ENCODE assay signal across 20 cellular contexts in the genomic region with DNA sequence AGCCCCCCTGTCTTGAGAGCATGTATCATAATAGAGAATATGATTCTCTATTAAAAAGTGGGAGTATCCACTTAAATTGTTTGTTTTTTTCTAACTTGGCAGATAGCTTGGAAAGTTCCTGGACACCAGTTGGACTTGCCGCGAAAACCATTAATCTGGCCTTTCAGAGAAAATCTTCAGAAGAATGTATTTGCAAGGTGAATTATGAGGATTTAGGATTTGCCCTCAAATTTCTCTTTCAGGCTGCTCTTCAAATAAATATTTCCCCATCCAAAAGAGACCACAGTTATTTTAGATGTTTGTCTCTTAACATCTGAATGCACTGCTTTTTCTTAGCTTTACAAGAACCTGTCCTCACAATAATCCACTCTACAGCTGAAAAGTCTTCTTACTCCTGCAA. TPM values are rescaled to one million over a fixed set of nuclear protein-coding genes. Genes with fewer than 3 reads are reported as not detected.
DNase-seq lines count a peak whose midpoint lies in the region; ATAC-seq, FAIRE-seq and TF ChIP-seq lines count a peak whose summit lies in the region.
"Had no signal": no experiment of that assay in that cellular context is flagged by ENCODE, and none has a peak within 500 bp of the region (broad histone marks: within the 10 kb centered on the region; RNA-seq: fewer than 3 reads in every experiment).

No MANE protein-coding gene starts in this region.

- TF ChIP-seq RAD21 in A549 (conservative IDR thresholded peaks at IDR 0.05 in 1 of 2, IDR thresholded peaks at IDR 0.05 in 1 of 2) = no peak

- CTCF ChIA-PET in A549 (lab: Yijun Ruan, JAX) = interaction anchor here (0.8 to 1.9 kb wide), 7 partner anchors 10 to 59 kb away, joined by 3 to 5 read pairs (median 4); no protein-coding TSS in a partner anchor

- H3K79me1 ChIP-seq in trophoblast cell (ENCODE audit: low read length) = peaks cover 13% of the 10 kb centered on the region

- H3K27ac ChIP-seq in A549 (no peak overlapping the region), trophoblast cell (ENCODE audit: low read depth, low read length) (no peak overlapping the region)
- H3K27ac ChIP-seq: 22Rv1; BLaER1 treated with 17β-estradiol and CSF1 and Interleukin-3, amounts not matched to agents 10 nM and 100 nM; HL-60 had no signal

- no peak for TF ChIP-seq POLR2A in A549 (IDR thresholded peaks at IDR 0.05; ENCODE audit: low read length)

- H3K23ac ChIP-seq in trophoblast cell (ENCODE audit: low read length) = no peak overlapping the region

- no peak overlapping the region for H2BK120ac ChIP-seq in trophoblast cell (ENCODE audit: insufficient read depth, low read length, poor library complexity)

- no peak overlapping the region for H2BK12ac ChIP-seq in trophoblast cell (ENCODE audit: low read length)

- H4K12ac ChIP-seq in trophoblast cell (ENCODE audit: low read depth, low read length) = no peak overlapping the region

- H3K9ac ChIP-seq in adipocyte (ENCODE audit: low read length) = no peak overlapping the region
- no peak overlapping the region for H3K9ac ChIP-seq in trophoblast cell (ENCODE audit: low read length)
- H3K9ac ChIP-seq: BLaER1 treated with 17β-estradiol and CSF1 and Interleukin-3, amounts not matched to agents 10 nM and 100 nM had no signal

- H3K79me2 ChIP-seq in trophoblast cell (ENCODE audit: control insufficient read depth, insufficient read depth, low read length, poor library complexity) = no peaks in the 10 kb centered on the region

- H3K14ac ChIP-seq in trophoblast cell (ENCODE audit: low read length) = no peak overlapping the region

- H2AFZ ChIP-seq in trophoblast cell (ENCODE audit: insufficient read depth, low read length, poor library complexity) = no peak overlapping the region

- DNase-seq in A549 (ENCODE audit: low read depth in 1 of 2, low spot score in 1 of 2) (no peak), adipocyte (ENCODE audit: low read depth) (peak; percentile 16), fibroblast of the aortic adventitia (ENCODE audit: low read depth) (peak; percentile 62), trophoblast cell (no peak), Right ventricle myocardium superior (no peak)
- DNase-seq: CD4-positive, alpha-beta T cell; DMS 273 treated with DMSO at 0.1 percent for 48 hours had no signal

- FAIRE-seq in A549 (lab: Jason Lieb, UNC) = peak; percentile 36
- FAIRE-seq: GM12878, GM18507, H1, K562 had no signal

- no peak overlapping the region for H2AK5ac ChIP-seq in trophoblast cell (ENCODE audit: low read length)

- no peak overlapping the region for H4K8ac ChIP-seq in trophoblast cell (ENCODE audit: low read depth, low read length)

- ATAC-seq in A549 (no peak), HG03159 (IDR thresholded peaks at IDR 0.05; ENCODE audit: unreplicated experiment) (no peak), GM21786 (IDR thresholded peaks at IDR 0.05; ENCODE audit: unreplicated experiment) (no peak), GM19351 (IDR thresholded peaks at IDR 0.05; ENCODE audit: unreplicated experiment) (no peak), Right ventricle myocardium superior (ENCODE audit: poor library complexity) (no peak)
- ATAC-seq: GM12878, K562 had no signal

- H3K4me2 ChIP-seq in A549 = no peak overlapping the region
- no peak overlapping the region for H3K4me2 ChIP-seq in trophoblast cell (ENCODE audit: low read length)
- H3K4me2 ChIP-seq: BLaER1 treated with 17β-estradiol and CSF1 and Interleukin-3, amounts not matched to agents 10 nM and 100 nM had no signal

- H3K4ac ChIP-seq in trophoblast cell (ENCODE audit: low read depth, low read length) = no peak overlapping the region

- H3K27me3 ChIP-seq in adipocyte (replicated peaks; ENCODE audit: control insufficient read depth, insufficient read depth, low read length) (peaks cover 6% of the 10 kb centered on the region), trophoblast cell (ENCODE audit: insufficient read depth, low read length) (no peaks in the 10 kb centered on the region)
- H3K27me3 ChIP-seq: BLaER1 treated with 17β-estradiol and CSF1 and Interleukin-3, amounts not matched to agents 10 nM and 100 nM had no signal

- no peak overlapping the region for H2BK5ac ChIP-seq in trophoblast cell (ENCODE audit: low read depth, low read length, poor library complexity)

- no peaks in the 10 kb centered on the region for H3K9me3 ChIP-seq in A549
- no peaks in the 10 kb centered on the region for H3K9me3 ChIP-seq in adipocyte (ENCODE audit: control insufficient read depth, low read length)
- no peaks in the 10 kb centered on the region for H3K9me3 ChIP-seq in trophoblast cell (ENCODE audit: insufficient read depth, low read depth, low read length)
- H3K9me3 ChIP-seq: BLaER1 treated with 17β-estradiol and CSF1 and Interleukin-3, amounts not matched to agents 10 nM and 100 nM; HAP-1 had no signal

- TF ChIP-seq CTCF in A549 (IDR thresholded peaks at IDR 0.05) (no peak), fibroblast of the aortic adventitia (IDR thresholded peaks at IDR 0.05; ENCODE audit: insufficient read depth, low read length) (no peak)

- H4K91ac ChIP-seq in trophoblast cell (ENCODE audit: low read depth, low read length) = peak overlapping the region; percentile 13

- no peaks in the 10 kb centered on the region for H3K4me1 ChIP-seq in A549
- peaks cover 31% of the 10 kb centered on the region for H3K4me1 ChIP-seq in adipocyte (ENCODE audit: control insufficient read depth, insufficient read depth, low read length)
- peaks cover 12 to 14% of the 10 kb centered on the region in 2 experiments for H3K4me1 ChIP-seq in trophoblast cell (ENCODE audit: control insufficient read depth in 1 of 2, insufficient read depth in 2 of 2, low read length in 2 of 2)

- intact Hi-C loops in Right ventricle myocardium superior (cut with DNase I) = no loop called here

- 97% methylated on average over 2 of the region's 2 CpGs for WGBS in A549 (ENCODE audit: missing lambda C conversion rate)
- no CpG with 5 or more reads among the region's 2 CpGs for WGBS in trophoblast cell (ENCODE audit: extremely low coverage, insufficient coverage, insufficient read length)

- POLR2A ChIA-PET in A549 (lab: Yijun Ruan, JAX) = interaction anchor here (0.7 kb wide), 1 partner anchor 40 kb away, joined by 3 read pairs; no protein-coding TSS in a partner anchor

- no peak overlapping the region for H3K18ac ChIP-seq in trophoblast cell (ENCODE audit: low read length)

- no peak for TF ChIP-seq EP300 in A549 (IDR thresholded peaks at IDR 0.05)

- H3K36me3 ChIP-seq in adipocyte (ENCODE audit: control insufficient read depth, insufficient read depth, low read length, severe bottlenecking) = no peaks in the 10 kb centered on the region
- no peaks in the 10 kb centered on the region for H3K36me3 ChIP-seq in trophoblast cell (ENCODE audit: control insufficient read depth in 1 of 2, insufficient read depth in 2 of 2, low read length in 2 of 2)
- H3K36me3 ChIP-seq: BLaER1 treated with 17β-estradiol and CSF1 and Interleukin-3, amounts not matched to agents 10 nM and 100 nM; HAP-1 had no signal

- H3K4me3 ChIP-seq in A549 (no peak overlapping the region), adipocyte (ENCODE audit: low read length) (no peak overlapping the region), fibroblast of the aortic adventitia (ENCODE audit: low read depth, low read length) (no peak overlapping the region), trophoblast cell (ENCODE audit: low read depth, low read length) (no peak overlapping the region)
- H3K4me3 ChIP-seq: BLaER1 treated with 17β-estradiol and CSF1 and Interleukin-3, amounts not matched to agents 10 nM and 100 nM; GM12878; HAP-1; K562 had no signal

TF ChIP-seq in A549, 52 proteins besides CTCF, POLR2A, EP300 and RAD21 (continues in another document):
- TF ChIP-seq, protein P1, sequence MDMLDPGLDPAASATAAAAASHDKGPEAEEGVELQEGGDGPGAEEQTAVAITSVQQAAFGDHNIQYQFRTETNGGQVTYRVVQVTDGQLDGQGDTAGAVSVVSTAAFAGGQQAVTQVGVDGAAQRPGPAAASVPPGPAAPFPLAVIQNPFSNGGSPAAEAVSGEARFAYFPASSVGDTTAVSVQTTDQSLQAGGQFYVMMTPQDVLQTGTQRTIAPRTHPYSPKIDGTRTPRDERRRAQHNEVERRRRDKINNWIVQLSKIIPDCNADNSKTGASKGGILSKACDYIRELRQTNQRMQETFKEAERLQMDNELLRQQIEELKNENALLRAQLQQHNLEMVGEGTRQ (IDR thresholded peaks at IDR 0.05) = no peak
- TF ChIP-seq, protein P2, sequence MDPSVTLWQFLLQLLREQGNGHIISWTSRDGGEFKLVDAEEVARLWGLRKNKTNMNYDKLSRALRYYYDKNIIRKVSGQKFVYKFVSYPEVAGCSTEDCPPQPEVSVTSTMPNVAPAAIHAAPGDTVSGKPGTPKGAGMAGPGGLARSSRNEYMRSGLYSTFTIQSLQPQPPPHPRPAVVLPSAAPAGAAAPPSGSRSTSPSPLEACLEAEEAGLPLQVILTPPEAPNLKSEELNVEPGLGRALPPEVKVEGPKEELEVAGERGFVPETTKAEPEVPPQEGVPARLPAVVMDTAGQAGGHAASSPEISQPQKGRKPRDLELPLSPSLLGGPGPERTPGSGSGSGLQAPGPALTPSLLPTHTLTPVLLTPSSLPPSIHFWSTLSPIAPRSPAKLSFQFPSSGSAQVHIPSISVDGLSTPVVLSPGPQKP (IDR thresholded peaks at IDR 0.05; ENCODE audit: low read depth, low read length) = no peak
- TF ChIP-seq, protein P3, sequence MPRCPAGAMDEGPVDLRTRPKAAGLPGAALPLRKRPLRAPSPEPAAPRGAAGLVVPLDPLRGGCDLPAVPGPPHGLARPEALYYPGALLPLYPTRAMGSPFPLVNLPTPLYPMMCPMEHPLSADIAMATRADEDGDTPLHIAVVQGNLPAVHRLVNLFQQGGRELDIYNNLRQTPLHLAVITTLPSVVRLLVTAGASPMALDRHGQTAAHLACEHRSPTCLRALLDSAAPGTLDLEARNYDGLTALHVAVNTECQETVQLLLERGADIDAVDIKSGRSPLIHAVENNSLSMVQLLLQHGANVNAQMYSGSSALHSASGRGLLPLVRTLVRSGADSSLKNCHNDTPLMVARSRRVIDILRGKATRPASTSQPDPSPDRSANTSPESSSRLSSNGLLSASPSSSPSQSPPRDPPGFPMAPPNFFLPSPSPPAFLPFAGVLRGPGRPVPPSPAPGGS (IDR thresholded peaks at IDR 0.05) = no peak
- TF ChIP-seq ZC3H11A (IDR thresholded peaks at IDR 0.05) (no peak), FOSL2 (IDR thresholded peaks at IDR 0.05) (no peak), FOSL2 (CRISPR knock-in tag; IDR thresholded peaks at IDR 0.05) (no peak), TFCP2L1 (CRISPR knock-in tag; IDR thresholded peaks at IDR 0.05) (no peak), ZNF302 (CRISPR knock-in tag; IDR thresholded peaks at IDR 0.05) (no peak), RCOR1 (IDR thresholded peaks at IDR 0.05; ENCODE audit: low read depth, low read length) (no peak)

RNA-seq across cellular contexts. Expression of a gene that starts 53.4 kb away (rescaled TPM):
- polyA plus RNA-seq in A549 (2011; rRNA removed) = 0.57 and 0.73 TPM in 2 replicates
- 0.52 and 0.60 TPM in 2 replicates for polyA plus RNA-seq in A549 (2012; cell fraction: cytosol; rRNA removed)
- polyA plus RNA-seq in A549 (2012; cell fraction: nucleus; rRNA removed) = 0.31 and 0.34 TPM in 2 replicates
- 0.42 to 0.69 TPM (median 0.43 TPM) in 3 replicates for polyA plus RNA-seq in A549 (2017; fragmentation: RNase III; extraction: RNeasy Plus Mini Kit Qiagen cat#74134 plus additional on column Dnase treatment)
- polyA minus RNA-seq in A549 (2011; rRNA and poly(A)+ RNA removed) = 1.2 TPM in 1 of 2 replicates, not detected in the other
- total RNA-seq in fibroblast of the aortic adventitia (ENCODE audit: low replicate concordance) = 0.09 TPM in 1 of 2 replicates, not detected in the other
- 0.62 and 0.69 TPM in 2 replicates for polyA plus RNA-seq in trophoblast cell (2013)
- not detected for total RNA-seq in Right ventricle myocardium superior
- total RNA-seq: Calu3; CD4-positive, alpha-beta T cell; Daoy; K562 had no signal
- polyA plus RNA-seq: K562 had no signal

Comparison
In these comparisons a context has a peak if more than half of its experiments do, and no peak if none do; other contexts are left out.
1. DNase-seq: peak in adipocyte (single experiment) and fibroblast of the aortic adventitia (single experiment); none in A549 (0 of 2), trophoblast cell (0 of 2) and Right ventricle myocardium superior (single experiment).